8 cellular contexts compared by ENCODE assay signal in the genomic region with DNA sequence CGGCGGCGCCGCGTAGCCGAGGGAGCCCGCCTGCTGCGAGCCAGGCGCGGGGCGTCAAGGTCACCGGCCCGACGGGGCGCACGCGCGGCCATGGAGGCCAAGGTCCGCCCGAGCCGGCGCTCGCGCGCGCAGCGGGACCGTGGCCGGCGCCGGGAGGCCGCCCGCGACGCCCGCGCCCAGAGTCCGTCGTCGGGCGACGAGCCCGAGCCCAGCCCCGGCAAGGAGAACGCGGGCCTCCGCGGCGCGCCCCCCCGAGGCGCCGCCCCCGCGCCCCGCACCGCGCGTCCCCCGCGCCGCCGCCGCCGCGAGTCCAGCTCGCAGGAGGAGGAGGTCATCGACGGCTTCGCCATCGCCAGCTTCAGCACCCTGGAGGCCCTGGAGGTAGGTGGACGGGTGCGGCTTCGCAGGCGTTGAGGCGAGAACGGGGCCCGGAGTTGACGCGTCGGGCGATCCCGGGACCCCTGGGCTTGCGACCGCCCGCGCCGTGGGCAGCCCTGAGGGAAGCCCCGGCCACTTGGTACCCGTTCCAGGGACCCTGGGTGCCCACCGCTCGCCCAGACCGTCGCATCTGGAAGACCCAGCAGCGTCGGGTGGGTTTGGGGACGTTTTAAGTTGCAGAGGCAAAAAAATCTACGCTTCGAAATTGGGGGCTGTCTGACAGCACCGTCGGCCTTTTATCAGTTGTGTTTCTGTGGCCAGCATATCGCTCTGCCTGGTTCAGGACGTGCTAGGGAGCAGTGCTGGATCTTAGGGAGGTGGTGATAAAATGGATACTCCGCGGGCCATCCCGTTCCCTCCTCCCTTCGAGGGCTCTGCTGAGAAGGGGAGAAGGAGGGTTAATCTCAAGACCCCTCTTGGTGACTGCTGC. TPM values are rescaled to one million over a fixed set of nuclear protein-coding genes. Genes with fewer than 3 reads are reported as not detected.
DNase-seq lines count a peak whose midpoint lies in the region; ATAC-seq, FAIRE-seq and TF ChIP-seq lines count a peak whose summit lies in the region.

No MANE protein-coding gene starts in this region.

- no peaks in the 10 kb centered on the region for H3K36me3 ChIP-seq in small intestine (ENCODE audit: control insufficient read depth in 2 of 2, insufficient read depth in 2 of 2, low read length in 2 of 2)

- CTCF ChIA-PET in activated B cell treated with CpG ODN at 0.5 μM for 24 hours (lab: Charles Lee), result no interaction called here

- no peaks in the 10 kb centered on the region for H3K9me3 Mint-ChIP-seq in activated B cell treated with CpG ODN at 0.5 μM for 24 hours

- H3K4me3 ChIP-seq in right cardiac atrium (ENCODE audit: low read length), result peak overlapping the region; percentile 92
- peak overlapping the region; percentile 57 to 86 for H3K4me3 ChIP-seq in small intestine (ENCODE audit: low read depth in 1 of 2, low read length in 2 of 2)

- peak overlapping the region; percentile 45 for H3K27ac ChIP-seq in right cardiac atrium (ENCODE audit: low read length)
- peak overlapping the region in 1 of 2 donors; percentile 36 for H3K27ac ChIP-seq in small intestine (ENCODE audit: low read depth in 1 of 2, low read length in 1 of 2)

- H3K4me1 ChIP-seq in right cardiac atrium (ENCODE audit: control insufficient read depth, insufficient read depth, low read length) (peaks cover 19% of the 10 kb centered on the region), small intestine (ENCODE audit: control insufficient read depth in 2 of 2, insufficient read depth in 1 of 2, low read depth in 1 of 2, low read length in 1 of 2) (peaks cover 0 to 17% of the 10 kb centered on the region in 2 donors)

- WGBS in right cardiac atrium, result under 1% methylated on average over 107 of the region's 107 CpGs
- 1 to 3% (median 1%) methylated on average over 41 to 107 of the region's 107 CpGs for WGBS in small intestine, 3 donors

- no peak for FAIRE-seq in small intestine (lab: Jason Lieb, UNC)

- H3K4me3 Mint-ChIP-seq in activated B cell treated with CpG ODN at 0.5 μM for 24 hours, result peak overlapping the region; percentile 83

- peaks cover 14% of the 10 kb centered on the region for H3K36me3 Mint-ChIP-seq in activated B cell treated with CpG ODN at 0.5 μM for 24 hours (ENCODE audit: low read depth)

- H3K27ac Mint-ChIP-seq in activated B cell treated with CpG ODN at 0.5 μM for 24 hours, result peak overlapping the region; percentile 59

- H3K27me3 ChIP-seq in right cardiac atrium (ENCODE audit: control insufficient read depth, insufficient read depth) (no peaks in the 10 kb centered on the region), small intestine (ENCODE audit: control insufficient read depth in 2 of 2, insufficient read depth in 2 of 2, low read length in 2 of 2) (no peaks in the 10 kb centered on the region)

- intact Hi-C loops in activated B cell treated with CpG ODN at 0.5 μM for 24 hours (cut with micrococcal nuclease), result loop anchor here (1.0 to 5.0 kb wide), 3 partner anchors 16 to 403 kb away; no protein-coding TSS in a partner anchor
- intact Hi-C loops in right cardiac atrium (cut with DNase I), result loop anchor here in 1 of 4 donors (10.0 kb wide), 1 partner anchor 104 kb away; no protein-coding TSS in a partner anchor

- no peaks in the 10 kb centered on the region for H3K27me3 Mint-ChIP-seq in activated B cell treated with CpG ODN at 0.5 μM for 24 hours

- TF ChIP-seq CTCF in activated B cell treated with CpG ODN at 0.5 μM for 24 hours (IDR thresholded peaks at IDR 0.05), result no peak

- DNase-seq in EH (ENCODE audit: low read depth) (peak; percentile 41), activated B cell treated with CpG ODN at 0.5 μM for 24 hours (no peak), right cardiac atrium (peak; percentile 38 to 75 (median 73)), small intestine (peak; percentile 25), NCI-H1694 treated with DMSO at 0.1 percent for 48 hours (lab: John Stamatoyannopoulos, UW) (no peak)
- DNase-seq in activated CD8-positive, alpha-beta memory T cell treated with anti-CD3 and anti-CD28 coated beads, Interleukin-2, amount 50 U/mL, for 4 hours, result no peak

- ATAC-seq in HG02678 (IDR thresholded peaks at IDR 0.05; ENCODE audit: unreplicated experiment), result peak; percentile 0
- ATAC-seq in activated B cell treated with CpG ODN at 0.5 μM for 24 hours (ENCODE audit: low read depth), result no peak
- ATAC-seq in right cardiac atrium, result no peak
- no peak for ATAC-seq in GM21528 (IDR thresholded peaks at IDR 0.05; ENCODE audit: low FRiP score, unreplicated experiment)

- peaks cover 70% of the 10 kb centered on the region for H3K4me1 Mint-ChIP-seq in activated B cell treated with CpG ODN at 0.5 μM for 24 hours

- H3K9me3 ChIP-seq in right cardiac atrium (ENCODE audit: control insufficient read depth, low read length) (no peaks in the 10 kb centered on the region), small intestine (ENCODE audit: control insufficient read depth, low read depth) (no peaks in the 10 kb centered on the region)

- POLR2A ChIA-PET in activated B cell treated with CpG ODN at 0.5 μM for 24 hours (lab: Charles Lee), result no interaction called here

RNA-seq across cellular contexts. Expression of a gene that starts 0.8 kb away (rescaled TPM):
- total RNA-seq in activated B cell treated with CpG ODN at 0.5 μM for 24 hours (50.3 and 58.7 TPM in 2 replicates), right cardiac atrium (10 to 100 TPM; 50.4 to 65.0 (median 54.7) TPM)
- polyA plus RNA-seq in right cardiac atrium (36.4 TPM), small intestine (10 to 100 TPM; 24.3 to 37.6 (median 27.5) TPM)

Comparison
In these comparisons a context has a peak if more than half of its experiments do, and no peak if none do; other contexts are left out.
1. DNase-seq: peak in EH (single experiment), right cardiac atrium (3 of 3) and small intestine (single experiment); none in activated B cell treated with CpG ODN at 0.5 μM for 24 hours (single experiment), NCI-H1694 treated with DMSO at 0.1 percent for 48 hours (single experiment) and activated CD8-positive, alpha-beta memory T cell treated with anti-CD3 and anti-CD28 coated beads, Interleukin-2, amount 50 U/mL, for 4 hours (single experiment).